10 cellular contexts compared by ENCODE assay signal in the genomic region with DNA sequence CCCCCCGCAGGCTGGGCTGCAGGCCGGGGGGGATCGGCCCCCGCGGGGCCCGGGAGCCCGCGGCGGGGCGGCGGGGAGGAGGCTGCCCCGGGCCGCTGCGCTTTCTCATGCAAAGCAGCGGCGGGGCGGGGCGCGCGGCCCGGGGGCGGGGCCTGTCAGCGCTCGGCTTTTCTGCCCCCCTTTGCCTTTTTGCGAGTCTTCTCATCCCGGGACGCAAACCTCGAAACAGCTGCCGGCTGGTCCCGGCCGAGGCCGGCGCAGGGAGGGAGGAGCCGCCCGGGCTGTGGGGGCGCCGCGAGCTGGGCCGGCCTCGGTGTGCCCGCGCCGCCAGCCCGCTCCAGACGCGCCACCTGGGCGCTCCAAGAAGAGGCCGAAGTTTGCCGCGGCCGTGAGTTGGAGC. TPM values are rescaled to one million over a fixed set of nuclear protein-coding genes. Genes with fewer than 3 reads are reported as not detected.
A peak's percentile ranks its signal among the peaks of the same experiment; 100 is the strongest.
DNase-seq lines count a peak whose midpoint lies in the region; ATAC-seq and TF ChIP-seq lines count a peak whose summit lies in the region.
"Had no signal": no experiment of that assay in that cellular context is flagged by ENCODE, and none has a peak within 500 bp of the region (broad histone marks: within the 10 kb centered on the region; RNA-seq: fewer than 3 reads in every experiment).

A gene with protein sequence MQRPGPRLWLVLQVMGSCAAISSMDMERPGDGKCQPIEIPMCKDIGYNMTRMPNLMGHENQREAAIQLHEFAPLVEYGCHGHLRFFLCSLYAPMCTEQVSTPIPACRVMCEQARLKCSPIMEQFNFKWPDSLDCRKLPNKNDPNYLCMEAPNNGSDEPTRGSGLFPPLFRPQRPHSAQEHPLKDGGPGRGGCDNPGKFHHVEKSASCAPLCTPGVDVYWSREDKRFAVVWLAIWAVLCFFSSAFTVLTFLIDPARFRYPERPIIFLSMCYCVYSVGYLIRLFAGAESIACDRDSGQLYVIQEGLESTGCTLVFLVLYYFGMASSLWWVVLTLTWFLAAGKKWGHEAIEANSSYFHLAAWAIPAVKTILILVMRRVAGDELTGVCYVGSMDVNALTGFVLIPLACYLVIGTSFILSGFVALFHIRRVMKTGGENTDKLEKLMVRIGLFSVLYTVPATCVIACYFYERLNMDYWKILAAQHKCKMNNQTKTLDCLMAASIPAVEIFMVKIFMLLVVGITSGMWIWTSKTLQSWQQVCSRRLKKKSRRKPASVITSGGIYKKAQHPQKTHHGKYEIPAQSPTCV (plus strand): TSS at position 198 of the 400 bp plus-strand sequence. CDS start 479 bp downstream, outside the sequence.

- H3K4me3 Mint-ChIP-seq in naive thymus-derived CD8-positive, alpha-beta T cell, result peak within 1 kb of the TSS in 7 of 10 donors; percentile 33 to 84 (median 64)

- peaks cover 0 to 2% (median 0%) of the 10 kb centered on the region in 3 donors for H3K36me3 Mint-ChIP-seq in naive thymus-derived CD8-positive, alpha-beta T cell

- no peaks in the 10 kb centered on the region for H3K36me3 ChIP-seq in vagina

- no peaks in the 10 kb centered on the region for H3K9me3 ChIP-seq in vagina

- no peaks in the 10 kb centered on the region for H3K27me3 ChIP-seq in vagina

- peaks cover 0 to 11% (median 4%) of the 10 kb centered on the region in 4 donors for H3K4me1 Mint-ChIP-seq in naive thymus-derived CD8-positive, alpha-beta T cell

- no peak for ATAC-seq in naive thymus-derived CD8-positive, alpha-beta T cell
- ATAC-seq in GM19452 (IDR thresholded peaks at IDR 0.05; ENCODE audit: unreplicated experiment), result no peak

- TF ChIP-seq CTCF in epithelial cell of esophagus (IDR thresholded peaks at IDR 0.05; ENCODE audit: insufficient read depth, low read depth, low read length, missing control alignments), result no peak
- no peak for TF ChIP-seq CTCF in vagina (IDR thresholded peaks at IDR 0.05)
- TF ChIP-seq CTCF in GM13976 (IDR thresholded peaks at IDR 0.05; ENCODE audit: borderline replicate concordance, control extremely low read depth, extremely low read depth, insufficient read depth, missing control alignments), result no peak

- in situ Hi-C loops in GM13976 (cut with MboI; ENCODE audit: low sequenced_read_pairs, unreplicated experiment), result no loop called here

- H3K9me3 Mint-ChIP-seq in naive thymus-derived CD8-positive, alpha-beta T cell, result peaks cover 0 to 2% (median 0%) of the 10 kb centered on the region in 9 donors
- H3K9me3 Mint-ChIP-seq: activated naive CD4-positive, alpha-beta T cell treated with anti-CD3 and anti-CD28 coated beads, Interleukin-2, amount 50 U/mL, for 72 hours had no signal

- peak within 1 kb of the TSS; percentile 21 for H3K4me3 ChIP-seq in epithelial cell of esophagus (ENCODE audit: low read length)
- peak within 1 kb of the TSS; percentile 54 to 64 for H3K4me3 ChIP-seq in vagina

- H3K27ac Mint-ChIP-seq in naive thymus-derived CD8-positive, alpha-beta T cell, result no peak within 1 kb of the TSS

- peak within 1 kb of the TSS; percentile 78 for H3K27ac ChIP-seq in vagina

- intact Hi-C loops in vagina (cut with DNase I), result no loop called here

- POLR2A ChIA-PET in naive thymus-derived CD8-positive, alpha-beta T cell (lab: Charles Lee), result no interaction called here

- H3K27me3 Mint-ChIP-seq in naive thymus-derived CD8-positive, alpha-beta T cell, result peaks cover 15 to 46% (median 32%) of the 10 kb centered on the region in 5 donors

- DNase-seq in activated T-cell treated with anti-CD3 and anti-CD28 coated beads for 48 hours (ENCODE audit: low read depth) (peak; percentile 31), activated T-cell treated with anti-CD3 and anti-CD28 coated beads for 4 hours (no peak), epithelial cell of esophagus (ENCODE audit: low read depth) (peak; percentile 35), vagina (ENCODE audit: extremely low spot score in 2 of 2) (no peak), GM19240 (ENCODE audit: insufficient read length, low spot score) (no peak), GM13976 (ENCODE audit: low spot score) (no peak)
- DNase-seq in naive thymus-derived CD8-positive, alpha-beta T cell, result no peak
- DNase-seq: DMS79 treated with DMSO at 0.1 percent for 48 hours had no signal

- TF ChIP-seq POLR2A in vagina (IDR thresholded peaks at IDR 0.05), result no peak

- H3K4me1 ChIP-seq in vagina, result peaks cover 35% of the 10 kb centered on the region

RNA-seq across cellular contexts. Expression of the gene that starts here (rescaled TPM):
- total RNA-seq in naive thymus-derived CD8-positive, alpha-beta T cell, result not detected
- polyA plus RNA-seq in naive thymus-derived CD8-positive, alpha-beta T cell, result not detected
- total RNA-seq in vagina, result 5.2 TPM
- total RNA-seq: activated naive CD4-positive, alpha-beta T cell treated with anti-CD3 and anti-CD28 coated beads, Interleukin-2, amount 50 U/mL, for 72 hours had no signal

Comparison
In these comparisons a context has a peak if more than half of its experiments do, and no peak if none do; other contexts are left out.
1. DNase-seq: peak in activated T-cell treated with anti-CD3 and anti-CD28 coated beads for 48 hours (single experiment) and epithelial cell of esophagus (single experiment); none in activated T-cell treated with anti-CD3 and anti-CD28 coated beads for 4 hours (single experiment), naive thymus-derived CD8-positive, alpha-beta T cell (0 of 10), vagina (0 of 2), GM19240 (single experiment) and GM13976 (single experiment).